ENCODE assay signal across 1 cellular context in genomic region chr12:98503343-98503592, GRCh38.
TF ChIP-seq lines count a peak whose summit lies in the region.

No MANE protein-coding gene starts in this region.

TF ChIP-seq in HepG2, 621 proteins besides CTCF, POLR2A, EP300 and RAD21 (continued from another document and continues in another):
- TF ChIP-seq ZUFSP (CRISPR knock-in tag; IDR thresholded peaks at IDR 0.05; ENCODE audit: borderline replicate concordance) (no peak), KAT7 (CRISPR knock-in tag; IDR thresholded peaks at IDR 0.05; ENCODE audit: borderline replicate concordance) (peak; percentile 9), TFDP2 (CRISPR knock-in tag; IDR thresholded peaks at IDR 0.05) (0 out of 2 replicates have a peak, but pooled peaks have one; percentile 26), SMAD3 (CRISPR knock-in tag; IDR thresholded peaks at IDR 0.05) (peak; percentile 66; the same call in 1 of the 2 replicates), ZNF30 (CRISPR knock-in tag; IDR thresholded peaks at IDR 0.05) (no peak), CREBL2 (CRISPR knock-in tag; IDR thresholded peaks at IDR 0.05; ENCODE audit: borderline replicate concordance) (no peak), ZNF766 (CRISPR knock-in tag; IDR thresholded peaks at IDR 0.05; ENCODE audit: borderline replicate concordance) (no peak; the same call in 1 of the 2 replicates), PBX2 (CRISPR knock-in tag; IDR thresholded peaks at IDR 0.05) (no peak), ZNF281 (CRISPR knock-in tag; IDR thresholded peaks at IDR 0.05; ENCODE audit: borderline replicate concordance) (no peak), ZNF878 (CRISPR knock-in tag; IDR thresholded peaks at IDR 0.05) (peak; percentile 59; the same call in 1 of the 2 replicates), MTF1 (CRISPR knock-in tag; IDR thresholded peaks at IDR 0.05) (no peak), KMT2A (CRISPR knock-in tag; IDR thresholded peaks at IDR 0.05) (no peak), WIZ (CRISPR knock-in tag; IDR thresholded peaks at IDR 0.05) (no peak), SOX13 (IDR thresholded peaks at IDR 0.05) (no peak), SOX13 (CRISPR knock-in tag; conservative IDR thresholded peaks at IDR 0.05 in 1 of 2, IDR thresholded peaks at IDR 0.05 in 1 of 2) (0 out of 4 replicates have a peak, but pooled peaks of 1 of the 2 experiments have one; percentile 3), ARNT2 (CRISPR knock-in tag; IDR thresholded peaks at IDR 0.05; ENCODE audit: low read depth) (0 out of 2 replicates have a peak, but pooled peaks have one; percentile 27), RBM22 (optimal IDR thresholded peaks at IDR 0.05; ENCODE audit: low read length) (peak; percentile 82), PLSCR1 (CRISPR knock-in tag; IDR thresholded peaks at IDR 0.05; ENCODE audit: borderline replicate concordance) (no peak), FOXP1 (IDR thresholded peaks at IDR 0.05) (no peak), FOXP1 (CRISPR knock-in tag; IDR thresholded peaks at IDR 0.05) (no peak), NCOR1 (IDR thresholded peaks at IDR 0.05; ENCODE audit: borderline replicate concordance, low read length) (peak; percentile 68), CREB1 (IDR thresholded peaks at IDR 0.05) (no peak; the same call in 1 of the 2 replicates), CREB1 (CRISPR knock-in tag; IDR thresholded peaks at IDR 0.05) (no peak; the same call in 1 of the 2 replicates), ZBTB1 (CRISPR knock-in tag; IDR thresholded peaks at IDR 0.05; ENCODE audit: borderline replicate concordance) (no peak), ONECUT2 (CRISPR knock-in tag; IDR thresholded peaks at IDR 0.05) (no peak), ZSCAN30 (CRISPR knock-in tag; IDR thresholded peaks at IDR 0.05) (no peak), RBAK (CRISPR knock-in tag; IDR thresholded peaks at IDR 0.05) (no peak), ARNTL (CRISPR knock-in tag; IDR thresholded peaks at IDR 0.05) (no peak), ZNF33A (CRISPR knock-in tag; IDR thresholded peaks at IDR 0.05; ENCODE audit: borderline replicate concordance) (0 out of 2 replicates have a peak, but pooled peaks have one; percentile 94), MBD4 (IDR thresholded peaks at IDR 0.05; ENCODE audit: borderline replicate concordance, low read length) (no peak; the same call in 1 of the 2 replicates), ZNF296 (CRISPR knock-in tag; conservative IDR thresholded peaks at IDR 0.05) (no peak), SPEN (CRISPR knock-in tag; IDR thresholded peaks at IDR 0.05; ENCODE audit: low read depth) (no peak), GLI4 (CRISPR knock-in tag; IDR thresholded peaks at IDR 0.05; ENCODE audit: borderline replicate concordance) (no peak), ZNF468 (CRISPR knock-in tag; IDR thresholded peaks at IDR 0.05) (0 out of 2 replicates have a peak, but pooled peaks have one; percentile 45), RARG (CRISPR knock-in tag; IDR thresholded peaks at IDR 0.05; ENCODE audit: low read depth) (no peak), ZNF205 (CRISPR knock-in tag; IDR thresholded peaks at IDR 0.05) (peak; percentile 58; the same call in 1 of the 2 replicates), RARA (CRISPR knock-in tag; IDR thresholded peaks at IDR 0.05) (no peak), HOXA9 (CRISPR knock-in tag; IDR thresholded peaks at IDR 0.05; ENCODE audit: borderline replicate concordance) (peak; percentile 45; the same call in 1 of the 2 replicates), ZGPAT (CRISPR knock-in tag; IDR thresholded peaks at IDR 0.05) (0 out of 2 replicates have a peak, but pooled peaks have one; percentile 11), BCL3 (CRISPR knock-in tag; IDR thresholded peaks at IDR 0.05) (0 out of 2 replicates have a peak, but pooled peaks have one; percentile 3), ZBTB4 (CRISPR knock-in tag; IDR thresholded peaks at IDR 0.05; ENCODE audit: borderline replicate concordance) (no peak), GPBP1L1 (CRISPR knock-in tag; IDR thresholded peaks at IDR 0.05) (no peak), ZNF816 (CRISPR knock-in tag; IDR thresholded peaks at IDR 0.05; ENCODE audit: borderline replicate concordance) (no peak; the same call in none of the 2 replicates), FOXK1 (CRISPR knock-in tag; IDR thresholded peaks at IDR 0.05; ENCODE audit: borderline replicate concordance, low read depth) (no peak), ZNF446 (CRISPR knock-in tag; IDR thresholded peaks at IDR 0.05) (peak; percentile 67; the same call in 1 of the 2 replicates), ZSCAN21 (CRISPR knock-in tag; IDR thresholded peaks at IDR 0.05; ENCODE audit: borderline replicate concordance) (0 out of 2 replicates have a peak, but pooled peaks have one; percentile 1), ATF7-NPFF (CRISPR knock-in tag; IDR thresholded peaks at IDR 0.05; ENCODE audit: low read depth) (peak; percentile 63; the same call in 1 of the 2 replicates), CENPX (CRISPR knock-in tag; IDR thresholded peaks at IDR 0.05) (no peak)
